ENCODE assay signal across 17 cellular contexts in genomic region chr14:68167019-68167716, GRCh38.
"Had no signal": no experiment of that assay in that cellular context is flagged by ENCODE, and none has a peak within 500 bp of the region (broad histone marks: within the 10 kb centered on the region; RNA-seq: fewer than 3 reads in every experiment).

No MANE protein-coding gene starts in this region.

- H3K36me3 Mint-ChIP-seq: immature natural killer cell, natural killer cell, WTC11 had no signal

- H3K36me3 ChIP-seq: adrenal gland, lower lobe of right lung, prostate gland, vagina had no signal

- H3K4me3 Mint-ChIP-seq: activated CD4-positive, alpha-beta T cell treated with anti-CD3 and anti-CD28 coated beads, Interleukin-2, amount 10 ng/mL, durations not matched to agents 24 days and 14 days; dendritic cell treated with granulocyte-macrophage colony-stimulating factor and Interleukin-4, amounts not matched to agents 40 ng/mL and 50 ng/mL, for 4 days; immature natural killer cell; natural killer cell; WTC11 had no signal

- H3K27ac ChIP-seq: adrenal gland, lower lobe of right lung had no signal

- H3K27ac Mint-ChIP-seq: activated CD4-positive, alpha-beta T cell treated with anti-CD3 and anti-CD28 coated beads, Interleukin-2, amount 10 ng/mL, durations not matched to agents 24 days and 14 days; dendritic cell treated with granulocyte-macrophage colony-stimulating factor and Interleukin-4, amounts not matched to agents 40 ng/mL and 50 ng/mL, for 4 days; immature natural killer cell; natural killer cell; WTC11 had no signal

- H3K4me1 ChIP-seq: prostate gland had no signal

- H3K4me1 Mint-ChIP-seq: activated CD4-positive, alpha-beta T cell treated with anti-CD3 and anti-CD28 coated beads, Interleukin-2, amount 10 ng/mL, durations not matched to agents 24 days and 14 days; immature natural killer cell had no signal

- H3K9me3 ChIP-seq: adrenal gland, body of pancreas, lower lobe of right lung, prostate gland, vagina had no signal

- H3K4me3 ChIP-seq: adrenal gland, body of pancreas, lower lobe of right lung, prostate gland, vagina had no signal

- H3K27me3 ChIP-seq: adrenal gland, body of pancreas, vagina had no signal

- H3K27me3 Mint-ChIP-seq: activated CD4-positive, alpha-beta T cell treated with anti-CD3 and anti-CD28 coated beads, Interleukin-2, amount 10 ng/mL, durations not matched to agents 24 days and 14 days; dendritic cell treated with granulocyte-macrophage colony-stimulating factor and Interleukin-4, amounts not matched to agents 40 ng/mL and 50 ng/mL, for 4 days had no signal

- H3K9me3 Mint-ChIP-seq: dendritic cell treated with granulocyte-macrophage colony-stimulating factor and Interleukin-4, amounts not matched to agents 40 ng/mL and 50 ng/mL, for 4 days; immature natural killer cell; natural killer cell; WTC11 had no signal

- DNase-seq: activated CD4-positive, alpha-beta T cell treated with anti-CD3 and anti-CD28 coated beads, Interleukin-2, amount 10 ng/mL, durations not matched to agents 24 days and 14 days; activated naive CD4-positive, alpha-beta T cell treated with anti-CD3 and anti-CD28 coated beads, Interleukin-2, amount 50 U/mL, for 16 hours; activated T-cell treated with anti-CD3 and anti-CD28 coated beads for 4 hours; adrenal gland; body of pancreas; central memory CD4-positive, alpha-beta T cell; immature natural killer cell; lower lobe of right lung; midbrain; natural killer cell; occipital lobe; stimulated activated CD4-positive, alpha-beta T cell treated with anti-CD3 and anti-CD28 coated beads, Interleukin-2, amount 100 ng/mL, for 48 hours; stimulated activated naive CD4-positive, alpha-beta T cell treated with Interleukin-2 at 50 U/mL for 16 hours had no signal

- ATAC-seq: body of pancreas, lower lobe of right lung, natural killer cell, WTC11 had no signal
